8 cellular contexts compared by ENCODE assay signal in genomic region chr5:76547242-76547890, GRCh38.
DNase-seq lines count a peak whose midpoint lies in the region; ATAC-seq and TF ChIP-seq lines count a peak whose summit lies in the region.

No MANE protein-coding gene starts in this region.

- H3K4me3 Mint-ChIP-seq in T-helper 17 cell: peak overlapping the region; percentile 89

- peak overlapping the region; percentile 100 for H3K27ac Mint-ChIP-seq in T-helper 17 cell

- ATAC-seq in GM18909 (IDR thresholded peaks at IDR 0.05; ENCODE audit: poor library complexity, unreplicated experiment) (peak; percentile 64), HG02973 (IDR thresholded peaks at IDR 0.05; ENCODE audit: unreplicated experiment) (peak; percentile 58), T-helper 17 cell (peak; percentile 76), HG02970 (IDR thresholded peaks at IDR 0.05; ENCODE audit: low FRiP score, unreplicated experiment) (no peak)

- H3K27me3 Mint-ChIP-seq in T-helper 17 cell: no peaks in the 10 kb centered on the region

- no peaks in the 10 kb centered on the region for H3K36me3 Mint-ChIP-seq in T-helper 17 cell (ENCODE audit: low read depth)

- H3K9me3 ChIP-seq in T-helper 17 cell (ENCODE audit: control insufficient read depth, low read length, poor library complexity, severe bottlenecking): no peaks in the 10 kb centered on the region

- TF ChIP-seq POLR2A in erythroblast (IDR thresholded peaks at IDR 0.05; ENCODE audit: low read length): no peak

- peaks cover 64% of the 10 kb centered on the region for H3K4me1 Mint-ChIP-seq in T-helper 17 cell

- DNase-seq in T-helper 17 cell (peak in 2 of 3 donors; percentile 10 to 15), erythroblast (lab: John Stamatoyannopoulos, UW) (peak; percentile 18 to 24), NCI-H2196 treated with DMSO at 0.1 percent for 48 hours (lab: John Stamatoyannopoulos, UW; ENCODE audit: unreplicated experiment) (no peak), NCI-H1694 treated with DMSO at 0.1 percent for 48 hours (lab: John Stamatoyannopoulos, UW) (no peak)
- peak; percentile 15 for DNase-seq in stimulated activated CD8-positive, alpha-beta memory T cell treated with anti-CD3 and anti-CD28 coated beads, Interleukin-12 subunit alpha, Interleukin-12 subunit beta, amount 100 ng/mL, for 4 hours (ENCODE audit: low read depth)

Comparison
In these comparisons a context has a peak if more than half of its experiments do, and no peak if none do; other contexts are left out.
1. DNase-seq: peak in T-helper 17 cell (2 of 3), erythroblast (2 of 2) and stimulated activated CD8-positive, alpha-beta memory T cell treated with anti-CD3 and anti-CD28 coated beads, Interleukin-12 subunit alpha, Interleukin-12 subunit beta, amount 100 ng/mL, for 4 hours (single experiment); none in NCI-H2196 treated with DMSO at 0.1 percent for 48 hours (single experiment) and NCI-H1694 treated with DMSO at 0.1 percent for 48 hours (single experiment).